15 cellular contexts compared by ENCODE assay signal in the genomic region with DNA sequence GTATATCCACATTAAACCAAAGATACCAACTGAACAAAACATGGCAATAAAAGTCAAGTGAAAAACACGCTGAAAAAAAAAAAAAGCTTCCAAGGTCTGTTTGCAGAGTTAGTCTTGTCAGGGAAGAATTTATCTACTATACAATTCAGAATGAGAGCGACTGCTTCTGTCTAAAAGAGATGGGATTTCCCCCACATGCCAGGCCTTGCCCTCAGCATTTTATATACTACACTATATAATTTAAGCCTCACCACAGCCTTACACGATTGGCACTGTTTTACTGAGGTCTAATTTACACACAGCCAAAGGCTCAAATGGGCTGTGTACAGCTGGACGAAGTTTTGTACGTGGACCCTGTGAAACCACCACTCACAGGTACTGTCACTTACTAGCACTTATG.
A peak's percentile ranks its signal among the peaks of the same experiment; 100 is the strongest.
DNase-seq lines count a peak whose midpoint lies in the region; ATAC-seq and TF ChIP-seq lines count a peak whose summit lies in the region.
"Had no signal": no experiment of that assay in that cellular context is flagged by ENCODE, and none has a peak within 500 bp of the region (broad histone marks: within the 10 kb centered on the region; RNA-seq: fewer than 3 reads in every experiment).

No MANE protein-coding gene starts in this region.

- H3K4me1 ChIP-seq in Caco-2: peaks cover 15% of the 10 kb centered on the region
- H3K4me1 ChIP-seq: parathyroid adenoma had no signal

- H3K9me3 ChIP-seq in Caco-2: no peaks in the 10 kb centered on the region
- H3K9me3 ChIP-seq: left lung had no signal

- H3K36me3 Mint-ChIP-seq in activated naive CD4-positive, alpha-beta T cell treated with anti-CD3 and anti-CD28 coated beads, Interleukin-2, amount 50 U/mL, for 72 hours: no peaks in the 10 kb centered on the region
- H3K36me3 Mint-ChIP-seq in activated CD4-positive, alpha-beta memory T cell treated with anti-CD3 and anti-CD28 coated beads, Interleukin-2, amount 10 ng/mL, durations not matched to agents 7 days and 5 days (ENCODE audit: low read depth): peaks cover 7% of the 10 kb centered on the region
- H3K36me3 Mint-ChIP-seq in memory B cell (no peaks in the 10 kb centered on the region), type B pancreatic cell (no peaks in the 10 kb centered on the region), Caco-2 (ENCODE audit: insufficient read depth, unreplicated experiment) (peaks cover 5% of the 10 kb centered on the region)

- POLR2A ChIA-PET in activated CD4-positive, alpha-beta memory T cell treated with anti-CD3 and anti-CD28 coated beads, Interleukin-2, amount 10 ng/mL, durations not matched to agents 7 days and 5 days (lab: Charles Lee): interaction anchor here (0.6 to 3.1 kb wide), 9 partner anchors 13 to 66 kb away, joined by 3 to 27 read pairs (median 3); no protein-coding TSS in a partner anchor
- POLR2A ChIA-PET in Caco-2 (lab: Charles Lee): interaction anchor here (0.6 kb wide), 1 partner anchor 960 kb away, joined by 3 read pairs; no protein-coding TSS in a partner anchor

- H3K36me3 ChIP-seq in Caco-2 (ENCODE audit: control insufficient read depth, insufficient read depth, low read length): no peaks in the 10 kb centered on the region
- H3K36me3 ChIP-seq: left lung had no signal

- H3K27ac Mint-ChIP-seq in activated naive CD4-positive, alpha-beta T cell treated with anti-CD3 and anti-CD28 coated beads, Interleukin-2, amount 50 U/mL, for 72 hours: peak overlapping the region; percentile 79 to 88
- H3K27ac Mint-ChIP-seq in activated CD4-positive, alpha-beta memory T cell treated with anti-CD3 and anti-CD28 coated beads, Interleukin-2, amount 10 ng/mL, durations not matched to agents 7 days and 5 days: peak overlapping the region; percentile 50
- H3K27ac Mint-ChIP-seq in memory B cell: peak overlapping the region; percentile 64
- H3K27ac Mint-ChIP-seq in type B pancreatic cell: peak overlapping the region; percentile 96
- no peak overlapping the region for H3K27ac Mint-ChIP-seq in Caco-2 (ENCODE audit: unreplicated experiment)

- BruUV-seq in Caco-2 (replicated peaks; lab: Mats Ljungman, UMichigan): no TSS peak

- no peak overlapping the region for H3K4me3 Mint-ChIP-seq in activated CD4-positive, alpha-beta memory T cell treated with anti-CD3 and anti-CD28 coated beads, Interleukin-2, amount 10 ng/mL, durations not matched to agents 7 days and 5 days
- H3K4me3 Mint-ChIP-seq in memory B cell (peak overlapping the region; percentile 30), type B pancreatic cell (no peak overlapping the region), Caco-2 (ENCODE audit: unreplicated experiment) (no peak overlapping the region)

- H3K4me1 Mint-ChIP-seq in activated CD4-positive, alpha-beta memory T cell treated with anti-CD3 and anti-CD28 coated beads, Interleukin-2, amount 10 ng/mL, durations not matched to agents 7 days and 5 days: peaks cover 69% of the 10 kb centered on the region
- H3K4me1 Mint-ChIP-seq in memory B cell (peaks cover 59% of the 10 kb centered on the region), type B pancreatic cell (ENCODE audit: unreplicated experiment) (peaks cover 31% of the 10 kb centered on the region), Caco-2 (ENCODE audit: low read depth, unreplicated experiment) (peaks cover 33% of the 10 kb centered on the region)

- intact Hi-C loops in Caco-2 (cut with micrococcal nuclease; ENCODE audit: unreplicated experiment): no loop called here

- peak; percentile 63 to 77 for ATAC-seq in activated naive CD4-positive, alpha-beta T cell treated with anti-CD3 and anti-CD28 coated beads, Interleukin-2, amount 50 U/mL, for 72 hours
- ATAC-seq in memory B cell (ENCODE audit: low read depth): peak; percentile 44
- no peak for ATAC-seq in GM18861 (IDR thresholded peaks at IDR 0.05; ENCODE audit: unreplicated experiment)

- no peaks in the 10 kb centered on the region for H3K9me3 Mint-ChIP-seq in activated naive CD4-positive, alpha-beta T cell treated with anti-CD3 and anti-CD28 coated beads, Interleukin-2, amount 50 U/mL, for 72 hours
- H3K9me3 Mint-ChIP-seq in activated CD4-positive, alpha-beta memory T cell treated with anti-CD3 and anti-CD28 coated beads, Interleukin-2, amount 10 ng/mL, durations not matched to agents 7 days and 5 days: no peaks in the 10 kb centered on the region
- no peaks in the 10 kb centered on the region for H3K9me3 Mint-ChIP-seq in memory B cell
- H3K9me3 Mint-ChIP-seq in type B pancreatic cell: no peaks in the 10 kb centered on the region
- no peaks in the 10 kb centered on the region for H3K9me3 Mint-ChIP-seq in Caco-2 (ENCODE audit: unreplicated experiment)

- no peak overlapping the region for H3K4me3 ChIP-seq in Caco-2 (ENCODE audit: low read depth, low read length)
- H3K4me3 ChIP-seq: left lung had no signal

- TF ChIP-seq CTCF in type B pancreatic cell (conservative IDR thresholded peaks at IDR 0.05) (no peak), Caco-2 (IDR thresholded peaks at IDR 0.05; ENCODE audit: insufficient read depth in 1 of 2, low read depth in 1 of 2, low read length in 1 of 2, severe bottlenecking in 1 of 2, unreplicated experiment in 1 of 2) (no peak)

- DNase-seq in activated naive CD4-positive, alpha-beta T cell treated with anti-CD3 and anti-CD28 coated beads, Interleukin-2, amount 50 U/mL, for 72 hours (ENCODE audit: low spot score in 2 of 2): no peak
- DNase-seq in activated naive CD4-positive, alpha-beta T cell treated with anti-CD3 and anti-CD28 coated beads, Interleukin-2, amount 50 U/mL, for 16 hours: no peak
- DNase-seq in activated CD4-positive, alpha-beta memory T cell treated with anti-CD3 and anti-CD28 coated beads, Interleukin-2, amount 10 ng/mL, durations not matched to agents 7 days and 5 days: no peak
- no peak for DNase-seq in memory B cell (ENCODE audit: low spot score in 2 of 2)
- DNase-seq in type B pancreatic cell (ENCODE audit: extremely low spot score, unreplicated experiment): no peak
- DNase-seq in Caco-2: no peak
- no peak for DNase-seq in GOT3 (lab: John Stamatoyannopoulos, UW)
- DNase-seq: activated CD8-positive, alpha-beta memory T cell treated with anti-CD3 and anti-CD28 coated beads, Interleukin-2, amount 50 U/mL, for 4 hours; COR-L47; left lung; NCI-H1092 treated with DMSO at 0.1 percent for 48 hours; NCI-H748 treated with DMSO at 0.1 percent for 48 hours; stimulated activated CD4-positive, alpha-beta T cell treated with anti-CD3 and anti-CD28 coated beads, Interleukin-12 subunit alpha, Interleukin-12 subunit beta, amount 100 ng/mL, for 4 hours had no signal

- H3K27me3 Mint-ChIP-seq in activated CD4-positive, alpha-beta memory T cell treated with anti-CD3 and anti-CD28 coated beads, Interleukin-2, amount 10 ng/mL, durations not matched to agents 7 days and 5 days: no peaks in the 10 kb centered on the region
- no peaks in the 10 kb centered on the region for H3K27me3 Mint-ChIP-seq in memory B cell
- no peaks in the 10 kb centered on the region for H3K27me3 Mint-ChIP-seq in type B pancreatic cell
- H3K27me3 Mint-ChIP-seq in Caco-2 (ENCODE audit: insufficient read depth, unreplicated experiment): no peaks in the 10 kb centered on the region

- CTCF ChIA-PET in activated CD4-positive, alpha-beta memory T cell treated with anti-CD3 and anti-CD28 coated beads, Interleukin-2, amount 10 ng/mL, durations not matched to agents 7 days and 5 days (lab: Charles Lee): interaction anchor here (2.4 kb wide), 1 partner anchor 13 kb away, joined by 7 read pairs; no protein-coding TSS in a partner anchor
- CTCF ChIA-PET in Caco-2 (lab: Charles Lee): no interaction called here

- H3K27me3 ChIP-seq in Caco-2 (replicated peaks; ENCODE audit: control insufficient read depth, insufficient read depth, low read length): no peaks in the 10 kb centered on the region
- H3K27me3 ChIP-seq: left lung had no signal
